In the genomic region with DNA sequence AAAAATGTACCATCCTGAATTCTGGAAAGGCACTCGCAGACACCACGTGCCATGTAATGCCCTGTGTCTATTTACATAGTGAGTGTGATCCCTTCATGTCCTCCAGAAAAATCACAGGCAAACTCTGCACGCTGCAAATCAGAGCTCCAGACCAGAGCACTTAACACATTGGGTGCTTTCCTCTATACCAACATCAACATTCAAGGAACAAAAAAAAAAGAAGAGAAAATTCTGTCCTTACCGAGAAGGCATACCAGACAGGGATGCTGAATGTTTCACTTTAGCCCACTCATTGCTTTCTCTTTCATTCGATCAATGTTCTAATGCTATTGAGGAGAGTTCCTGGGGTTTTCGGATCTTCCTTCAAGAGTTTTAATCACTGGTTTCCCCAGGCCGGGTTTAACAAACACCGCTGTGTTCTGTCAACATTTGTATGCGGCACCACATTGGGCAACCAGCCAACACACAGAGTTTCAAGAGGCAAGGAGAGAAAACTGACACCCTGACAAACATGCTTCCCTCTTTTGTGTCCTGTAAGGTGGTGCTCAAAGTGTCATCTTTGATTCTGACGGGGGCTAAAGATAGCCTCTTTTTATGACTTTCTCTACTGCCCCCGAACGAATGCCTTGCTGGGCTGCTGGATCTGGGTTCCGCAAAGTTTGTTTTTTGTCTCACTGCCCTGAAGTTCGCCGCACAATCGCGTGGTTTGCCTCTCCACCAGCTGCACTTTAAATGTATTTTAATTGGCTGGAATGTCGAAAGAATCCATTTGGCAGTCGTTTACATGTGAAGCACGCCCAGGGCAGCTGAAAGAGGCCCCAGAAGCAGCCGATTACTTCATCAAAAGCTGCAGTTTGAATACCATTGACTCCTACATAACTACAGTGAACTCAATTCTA, we compare ENCODE assay signal across 9 cellular contexts.
A peak's percentile ranks its signal among the peaks of the same experiment; 100 is the strongest.
DNase-seq lines count a peak whose midpoint lies in the region; ATAC-seq, FAIRE-seq and TF ChIP-seq lines count a peak whose summit lies in the region.
"Had no signal": no experiment of that assay in that cellular context is flagged by ENCODE, and none has a peak within 500 bp of the region (broad histone marks: within the 10 kb centered on the region; RNA-seq: fewer than 3 reads in every experiment).

No MANE protein-coding gene starts in this region.

- H3K27ac ChIP-seq in neural progenitor cell = peak overlapping the region; percentile 5

- H3K4me1 ChIP-seq in NT2/D1 (ENCODE audit: insufficient read depth, insufficient read length) (peaks cover 2% of the 10 kb centered on the region), neural progenitor cell (peaks cover 32% of the 10 kb centered on the region)

- H3F3A ChIP-seq in neural progenitor cell (ENCODE audit: low read depth) = peaks cover 18% of the 10 kb centered on the region

- DNase-seq in H4 (ENCODE audit: low spot score) = peak; percentile 63
- DNase-seq in NT2/D1 (ENCODE audit: low read depth, low spot score) = peak; percentile 40
- DNase-seq in fibroblast of villous mesenchyme (ENCODE audit: low read depth) = peak; percentile 74
- peak; percentile 54 for DNase-seq in neural progenitor cell (ENCODE audit: low spot score)
- DNase-seq in SK-N-DZ (ENCODE audit: low spot score) = no peak
- no peak for DNase-seq in RCC 7860 (ENCODE audit: low spot score)
- no peak for DNase-seq in activated CD4-positive, alpha-beta T cell treated with anti-CD3 and anti-CD28 coated beads, Interleukin-2, amount 10 ng/mL, durations not matched to agents 24 days and 14 days
- DNase-seq: naive B cell had no signal

- no peak for ATAC-seq in HG02798 (IDR thresholded peaks at IDR 0.05; ENCODE audit: poor library complexity, unreplicated experiment)

- TF ChIP-seq CTCF in fibroblast of villous mesenchyme (IDR thresholded peaks at IDR 0.05; ENCODE audit: insufficient read depth, low read depth, low read length) = no peak
- TF ChIP-seq CTCF in neural progenitor cell (IDR thresholded peaks at IDR 0.05) = no peak

- H3K9me3 ChIP-seq in NT2/D1 (ENCODE audit: insufficient read depth, low read length) (no peaks in the 10 kb centered on the region), neural progenitor cell (ENCODE audit: low read depth) (no peaks in the 10 kb centered on the region)

- H2AFZ ChIP-seq in neural progenitor cell (replicated peaks) = peak overlapping the region; percentile 75

- H3K36me3 Mint-ChIP-seq in neural progenitor cell = peaks cover 5% of the 10 kb centered on the region
- no peaks in the 10 kb centered on the region for H3K36me3 Mint-ChIP-seq in activated CD4-positive, alpha-beta T cell treated with anti-CD3 and anti-CD28 coated beads, Interleukin-2, amount 10 ng/mL, durations not matched to agents 24 days and 14 days (ENCODE audit: low read depth)
- H3K36me3 Mint-ChIP-seq: naive B cell had no signal

- H3K4me1 Mint-ChIP-seq in neural progenitor cell = peaks cover 55% of the 10 kb centered on the region
- H3K4me1 Mint-ChIP-seq in activated CD4-positive, alpha-beta T cell treated with anti-CD3 and anti-CD28 coated beads, Interleukin-2, amount 10 ng/mL, durations not matched to agents 24 days and 14 days = no peaks in the 10 kb centered on the region
- H3K4me1 Mint-ChIP-seq: naive B cell had no signal

- H3K4me3 Mint-ChIP-seq in neural progenitor cell = peak overlapping the region; percentile 79
- H3K4me3 Mint-ChIP-seq in activated CD4-positive, alpha-beta T cell treated with anti-CD3 and anti-CD28 coated beads, Interleukin-2, amount 10 ng/mL, durations not matched to agents 24 days and 14 days = no peak overlapping the region
- H3K4me3 Mint-ChIP-seq: naive B cell had no signal

- H3K27me3 Mint-ChIP-seq in neural progenitor cell (ENCODE audit: insufficient read depth, low read depth) = peaks cover 2% of the 10 kb centered on the region
- H3K27me3 Mint-ChIP-seq in activated CD4-positive, alpha-beta T cell treated with anti-CD3 and anti-CD28 coated beads, Interleukin-2, amount 10 ng/mL, durations not matched to agents 24 days and 14 days = peaks cover 2% of the 10 kb centered on the region

- peaks cover 10% of the 10 kb centered on the region for H3K9me3 Mint-ChIP-seq in neural progenitor cell
- no peaks in the 10 kb centered on the region for H3K9me3 Mint-ChIP-seq in activated CD4-positive, alpha-beta T cell treated with anti-CD3 and anti-CD28 coated beads, Interleukin-2, amount 10 ng/mL, durations not matched to agents 24 days and 14 days

- H3K4me2 ChIP-seq in neural progenitor cell = peak overlapping the region; percentile 60

- no peaks in the 10 kb centered on the region for H3K79me2 ChIP-seq in neural progenitor cell (ENCODE audit: low read depth)

- H3K9ac ChIP-seq in NT2/D1 (ENCODE audit: insufficient read length, low read depth) (no peak overlapping the region), neural progenitor cell (no peak overlapping the region)

- H3K27me3 ChIP-seq in NT2/D1 (ENCODE audit: insufficient read depth, insufficient read length) (no peaks in the 10 kb centered on the region), neural progenitor cell (no peaks in the 10 kb centered on the region)

- H3K36me3 ChIP-seq in NT2/D1 (ENCODE audit: insufficient read depth, insufficient read length, low read length) (no peaks in the 10 kb centered on the region), neural progenitor cell (no peaks in the 10 kb centered on the region)

- H4K20me1 ChIP-seq in neural progenitor cell (ENCODE audit: low read depth) = no peaks in the 10 kb centered on the region

- H3K27ac Mint-ChIP-seq in neural progenitor cell = peak overlapping the region; percentile 94
- H3K27ac Mint-ChIP-seq in activated CD4-positive, alpha-beta T cell treated with anti-CD3 and anti-CD28 coated beads, Interleukin-2, amount 10 ng/mL, durations not matched to agents 24 days and 14 days = no peak overlapping the region
- H3K27ac Mint-ChIP-seq: naive B cell had no signal

- H3K4me3 ChIP-seq in NT2/D1 (ENCODE audit: insufficient read length, low read depth) (no peak overlapping the region), fibroblast of villous mesenchyme (ENCODE audit: low read depth, low read length) (peak overlapping the region; percentile 43), neural progenitor cell (no peak overlapping the region)

- intact Hi-C loops in activated CD4-positive, alpha-beta T cell treated with anti-CD3 and anti-CD28 coated beads, Interleukin-2, amount 10 ng/mL, durations not matched to agents 24 days and 14 days (cut with micrococcal nuclease) = no loop called here

- FAIRE-seq in RCC 7860 (lab: Jason Lieb, UNC) = no peak

Comparison
In these comparisons a context has a peak if more than half of its experiments do, and no peak if none do; other contexts are left out.
1. DNase-seq: peak in H4 (single experiment), NT2/D1 (single experiment), fibroblast of villous mesenchyme (single experiment) and neural progenitor cell (single experiment); none in SK-N-DZ (single experiment), RCC 7860 (single experiment) and activated CD4-positive, alpha-beta T cell treated with anti-CD3 and anti-CD28 coated beads, Interleukin-2, amount 10 ng/mL, durations not matched to agents 24 days and 14 days (single experiment).